Comparison of ENCODE assay signal across 8 cellular contexts in genomic region chr5:113510836-113511451, GRCh38. TPM values are rescaled to one million over a fixed set of nuclear protein-coding genes. Genes with fewer than 3 reads are reported as not detected.
DNase-seq lines count a peak whose midpoint lies in the region; FAIRE-seq and TF ChIP-seq lines count a peak whose summit lies in the region.

No MANE protein-coding gene starts in this region.

- no peak overlapping the region for H3K4me3 ChIP-seq in AG04450 (ENCODE audit: low read depth, low read length)
- H3K4me3 ChIP-seq in OCI-LY3 (ENCODE audit: low read length), result no peak overlapping the region
- no peak overlapping the region for H3K4me3 ChIP-seq in fibroblast of lung (replicated peaks in 1 of 4; ENCODE audit: control extremely low read depth in 1 of 4, insufficient read depth in 1 of 4, low read depth in 3 of 4, low read length in 4 of 4)

- no peaks in the 10 kb centered on the region for H4K20me1 ChIP-seq in OCI-LY3 (ENCODE audit: insufficient read depth, low read length)
- H4K20me1 ChIP-seq in fibroblast of lung (ENCODE audit: control insufficient read depth, extremely low read depth, insufficient read depth, low read length), result no peaks in the 10 kb centered on the region

- H3K27ac ChIP-seq in AG04450 (ENCODE audit: low read depth, low read length), result no peak overlapping the region
- no peak overlapping the region for H3K27ac ChIP-seq in OCI-LY3 (ENCODE audit: low read length)
- H3K27ac ChIP-seq in fibroblast of lung (ENCODE audit: insufficient read depth, low read length), result no peak overlapping the region

- H3K27me3 ChIP-seq in AG04450 (ENCODE audit: control insufficient read depth, insufficient read depth, low read length) (no peaks in the 10 kb centered on the region), OCI-LY3 (ENCODE audit: low read depth, low read length) (no peaks in the 10 kb centered on the region; the same call in 1 of the 2 replicates), fibroblast of lung (ENCODE audit: control insufficient read depth, insufficient read depth, low read length) (peaks cover 4% of the 10 kb centered on the region)

- H3K9ac ChIP-seq in OCI-LY3 (ENCODE audit: low read length) (no peak overlapping the region), fibroblast of lung (ENCODE audit: insufficient read depth, low read length) (no peak overlapping the region)

- H3K9me3 ChIP-seq in AG04450 (ENCODE audit: control insufficient read depth, insufficient read depth, low read length), result no peaks in the 10 kb centered on the region; the same call in 1 of the 2 replicates
- no peaks in the 10 kb centered on the region for H3K9me3 ChIP-seq in OCI-LY3 (ENCODE audit: insufficient read depth, low read length)
- no peaks in the 10 kb centered on the region for H3K9me3 ChIP-seq in fibroblast of lung (ENCODE audit: control insufficient read depth, insufficient read depth, low read depth, low read length)

- CTCF ChIA-PET in AG04450 (lab: Charles Lee), result interaction anchor here (0.5 to 5.5 kb wide), 24 partner anchors 11 to 663 kb away, joined by 3 to 74 read pairs (median 4); partner anchors contain the start of gene DCP2

- H3K4me2 ChIP-seq in OCI-LY3 (ENCODE audit: low read length), result no peak overlapping the region
- H3K4me2 ChIP-seq in fibroblast of lung (ENCODE audit: extremely low read depth, insufficient read depth, low read length), result no peak overlapping the region

- H3K36me3 ChIP-seq in OCI-LY3 (replicated peaks; ENCODE audit: low read depth, low read length), result peaks cover 6% of the 10 kb centered on the region
- H3K36me3 ChIP-seq in fibroblast of lung (ENCODE audit: control insufficient read depth, insufficient read depth, low read length), result no peaks in the 10 kb centered on the region

- H3K4me1 ChIP-seq in OCI-LY3 (ENCODE audit: low read length) (peaks cover 4% of the 10 kb centered on the region; the same call in 1 of the 2 replicates), fibroblast of lung (ENCODE audit: control insufficient read depth, extremely low read depth, insufficient read depth, low read length) (no peaks in the 10 kb centered on the region)

- peak; percentile 57 for TF ChIP-seq CTCF in AG04450 (IDR thresholded peaks at IDR 0.05; ENCODE audit: low read depth, low read length)
- TF ChIP-seq CTCF in OCI-LY3 (IDR thresholded peaks at IDR 0.05; ENCODE audit: low read depth, low read length), result peak; percentile 56
- TF ChIP-seq CTCF in fibroblast of lung (conservative IDR thresholded peaks at IDR 0.05 in 1 of 2, IDR thresholded peaks at IDR 0.05 in 1 of 2; ENCODE audit: low read depth in 1 of 2, low read length in 2 of 2), result peak; percentile 19 to 41

- peaks cover 23% of the 10 kb centered on the region for H3K79me2 ChIP-seq in OCI-LY3 (ENCODE audit: low read length)
- H3K79me2 ChIP-seq in fibroblast of lung (ENCODE audit: control insufficient read depth, insufficient read depth, low read length), result peaks cover 8% of the 10 kb centered on the region

- peak; percentile 70 for FAIRE-seq in GM19239 (lab: Jason Lieb, UNC)

- H2AFZ ChIP-seq in OCI-LY3 (ENCODE audit: low read depth, low read length) (no peak overlapping the region), fibroblast of lung (ENCODE audit: low read length) (no peak overlapping the region)

- POLR2A ChIA-PET in AG04450 (lab: Yijun Ruan, JAX), result no interaction called here

- DNase-seq in AG04450 (ENCODE audit: low read depth, low spot score) (no peak), GM19239 (ENCODE audit: insufficient read length, low spot score) (no peak), fibroblast of lung (ENCODE audit: low read depth in 2 of 2) (peak; percentile 38 to 77), DMS79 treated with DMSO at 0.1 percent for 48 hours (lab: John Stamatoyannopoulos, UW) (no peak), NCI-H510A (lab: John Stamatoyannopoulos, UW) (no peak), HK-2 (ENCODE audit: unreplicated experiment) (no peak), germinal center (ENCODE audit: low spot score) (no peak)

RNA-seq across cellular contexts. Expression of gene YTHDC2, which starts 2.5 kb away (rescaled TPM):
- 8.2 and 10.7 TPM in 2 replicates for polyA plus RNA-seq in AG04450 (2011; rRNA removed)
- 12.6 and 19.0 TPM in 2 replicates for polyA minus RNA-seq in AG04450 (2011; rRNA and poly(A)+ RNA removed)
- total RNA-seq in fibroblast of lung, result 22.6 and 32.7 TPM in 2 replicates
- 7.3 and 8.3 TPM in 2 replicates for polyA plus RNA-seq in fibroblast of lung
- polyA plus RNA-seq in fibroblast of lung (2012), result 8.0 and 8.3 TPM in 2 replicates
- polyA minus RNA-seq in fibroblast of lung (ENCODE audit: low replicate concordance), result 1.3 and 2.7 TPM in 2 replicates

RNA-seq across cellular contexts. Expression of gene MCC, which starts 22.7 kb away (rescaled TPM):
- polyA plus RNA-seq in AG04450 (2011; rRNA removed) (17.0 and 17.5 TPM in 2 replicates), fibroblast of lung (3.2 and 4.8 TPM in 2 replicates)
- 60.3 and 64.2 TPM in 2 replicates for polyA minus RNA-seq in AG04450 (2011; rRNA and poly(A)+ RNA removed)
- 24.7 and 41.3 TPM in 2 replicates for total RNA-seq in fibroblast of lung
- polyA plus RNA-seq in fibroblast of lung (2012), result 3.9 and 4.6 TPM in 2 replicates
- 7.1 and 13.6 TPM in 2 replicates for polyA minus RNA-seq in fibroblast of lung (ENCODE audit: low replicate concordance)

Comparison
In these comparisons a context has a peak if more than half of its experiments do, and no peak if none do; other contexts are left out.
1. DNase-seq: peak in fibroblast of lung (2 of 2); none in AG04450 (single experiment), GM19239 (single experiment), DMS79 treated with DMSO at 0.1 percent for 48 hours (single experiment), NCI-H510A (single experiment), HK-2 (single experiment) and germinal center (single experiment).
2. Peak in every context shown above with its lines, with median percentiles within 50 percentile points of each other: CTCF ChIP-seq.